In the genomic region with DNA sequence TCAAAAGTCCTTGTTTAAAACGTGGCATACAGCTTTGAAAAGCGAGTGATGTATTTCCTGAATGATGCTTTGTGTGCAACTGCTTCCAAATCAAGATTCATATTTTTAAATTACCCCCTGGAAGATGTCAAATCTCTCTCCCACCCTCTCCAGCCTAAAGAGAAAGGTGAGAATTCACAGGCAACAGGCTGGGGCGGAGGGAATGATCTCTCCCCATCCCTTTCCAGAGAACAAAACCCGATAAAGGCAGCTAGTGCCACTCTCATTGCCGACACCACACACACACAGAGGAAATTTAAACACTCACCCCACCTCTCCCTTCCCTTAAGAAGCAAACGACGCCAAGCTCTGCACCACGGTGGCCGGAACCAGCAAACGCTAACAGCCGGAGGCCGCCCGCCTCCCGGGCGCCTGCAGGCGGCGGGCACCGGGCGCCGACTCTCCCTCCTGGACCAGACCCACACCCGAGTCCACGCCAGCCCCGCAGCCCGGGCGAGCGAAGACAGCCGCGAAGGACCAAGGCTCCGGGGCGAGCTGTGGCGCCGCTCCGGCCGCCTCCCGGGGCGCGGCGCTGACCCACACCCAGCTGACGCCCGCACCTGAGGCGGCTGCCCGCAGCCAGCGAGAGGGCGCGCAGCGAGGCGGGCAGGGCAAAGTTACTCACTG, we compare ENCODE assay signal across 8 cellular contexts. TPM values are rescaled to one million over a fixed set of nuclear protein-coding genes. Genes with fewer than 3 reads are reported as not detected.
DNase-seq lines count a peak whose midpoint lies in the region; ATAC-seq and TF ChIP-seq lines count a peak whose summit lies in the region.

No MANE protein-coding gene starts in this region.

- H3K36me3 ChIP-seq in left lung: peaks cover 0 to 12% of the 10 kb centered on the region in 2 donors

- peaks cover 11 to 51% of the 10 kb centered on the region in 2 donors for H3K4me1 ChIP-seq in left lung

- H3K27me3 Mint-ChIP-seq in CD4-positive, alpha-beta T cell: no peaks in the 10 kb centered on the region

- no peaks in the 10 kb centered on the region for H3K9me3 Mint-ChIP-seq in CD4-positive, alpha-beta T cell

- H3K4me3 Mint-ChIP-seq in CD4-positive, alpha-beta T cell: peak overlapping the region; percentile 97

- peaks cover 71% of the 10 kb centered on the region for H3K4me1 Mint-ChIP-seq in CD4-positive, alpha-beta T cell (ENCODE audit: low read depth)

- peak overlapping the region; percentile 99 for H3K27ac Mint-ChIP-seq in CD4-positive, alpha-beta T cell

- CTCF ChIA-PET in CD4-positive, alpha-beta T cell (lab: Charles Lee): interaction anchor here (1.2 to 3.2 kb wide), 4 partner anchors 56 to 207 kb away, joined by 3 to 19 read pairs (median 4); a partner anchor contains a TSS

- no peak for ATAC-seq in CD4-positive, alpha-beta T cell (ENCODE audit: poor library complexity)
- ATAC-seq in GM19351 (IDR thresholded peaks at IDR 0.05; ENCODE audit: unreplicated experiment) (peak; percentile 26), HG03432 (IDR thresholded peaks at IDR 0.05; ENCODE audit: unreplicated experiment) (peak; percentile 34), left lung (peak; percentile 0)

- peak; percentile 25 for TF ChIP-seq CTCF in CD4-positive, alpha-beta T cell (IDR thresholded peaks at IDR 0.05)
- TF ChIP-seq CTCF in cardiac fibroblast (IDR thresholded peaks at IDR 0.05; ENCODE audit: low read depth, low read length) (no peak), left lung (IDR thresholded peaks at IDR 0.05) (peak in 1 of 2 donors; percentile 5)

- H3K36me3 Mint-ChIP-seq in CD4-positive, alpha-beta T cell (ENCODE audit: low read depth): peaks cover 43% of the 10 kb centered on the region

- intact Hi-C loops in CD4-positive, alpha-beta T cell (cut with DNase I, micrococcal nuclease): loop anchor here (1.0 to 10.0 kb wide), 9 partner anchors 33 to 1365 kb away; a partner anchor contains a TSS
- intact Hi-C loops in left lung (cut with DNase I): no loop called here

- DNase-seq in CD4-positive, alpha-beta T cell: peak; percentile 11 to 57 (median 31)
- peak; percentile 56 for DNase-seq in SW480 (ENCODE audit: low spot score)
- DNase-seq in cardiac fibroblast (ENCODE audit: low read depth in 2 of 2): peak; percentile 33 to 46
- peak in 1 of 2 donors; percentile 44 for DNase-seq in left lung
- peak in 2 of 3 donors; percentile 6 to 26 for DNase-seq in stimulated activated CD4-positive, alpha-beta T cell treated with anti-CD3 and anti-CD28 coated beads, TNF-alpha, amount 100 ng/mL, for 48 hours (ENCODE audit: low read depth in 3 of 3)
- DNase-seq in NCI-H2171 (lab: John Stamatoyannopoulos, UW): no peak

- no peaks in the 10 kb centered on the region for H3K9me3 ChIP-seq in CD4-positive, alpha-beta T cell (ENCODE audit: control insufficient read depth, low read length)
- no peaks in the 10 kb centered on the region for H3K9me3 ChIP-seq in left lung

- H3K27ac ChIP-seq in CD4-positive, alpha-beta T cell (ENCODE audit: low read depth, low read length): peak overlapping the region; percentile 97
- peak overlapping the region; percentile 93 for H3K27ac ChIP-seq in left lung

- no peaks in the 10 kb centered on the region for H3K27me3 ChIP-seq in CD4-positive, alpha-beta T cell (ENCODE audit: control insufficient read depth, insufficient read depth, low read length)
- H3K27me3 ChIP-seq in left lung: no peaks in the 10 kb centered on the region

- H3K4me3 ChIP-seq in cardiac fibroblast (replicated peaks in 1 of 2; ENCODE audit: low read depth in 2 of 2, low read length in 2 of 2): peak overlapping the region; percentile 68 to 88
- peak overlapping the region; percentile 90 to 94 for H3K4me3 ChIP-seq in left lung

- POLR2A ChIA-PET in CD4-positive, alpha-beta T cell (lab: Charles Lee): interaction anchor here (0.6 to 4.1 kb wide), 29 partner anchors 11 to 1039 kb away, joined by 3 to 94 read pairs (median 7); a partner anchor contains a TSS

RNA-seq across cellular contexts. Expression of a gene that starts 0.5 kb away (rescaled TPM):
- total RNA-seq in CD4-positive, alpha-beta T cell: 1 to 10 TPM; 3.5 to 3.9 TPM
- total RNA-seq in left lung: 10 to 100 TPM; 24.8 to 25.9 TPM

RNA-seq across cellular contexts. Expression of a gene that starts 1.8 kb away (rescaled TPM):
- 100 to 1,000 TPM; 197 to 200 TPM for total RNA-seq in CD4-positive, alpha-beta T cell
- total RNA-seq in left lung: 100 to 1,000 TPM; 100 to 121 TPM

Comparison
In these comparisons a context has a peak if more than half of its experiments do, and no peak if none do; other contexts are left out.
1. RNA of a gene that starts 0.5 kb away (total RNA-seq): 24.8 to 25.9 TPM in left lung; 3.5 to 3.9 TPM in CD4-positive, alpha-beta T cell; every median in the first group is over 4 times any median in the second.
2. intact Hi-C loops: an anchor here in CD4-positive, alpha-beta T cell (1.0 to 10.0 kb wide); none called in left lung.